ENCODE assay signal across 22 cellular contexts in genomic region chrY:7359520-7359919, GRCh38.
DNase-seq lines count a peak whose midpoint lies in the region; ATAC-seq and TF ChIP-seq lines count a peak whose summit lies in the region.
"Had no signal": no experiment of that assay in that cellular context is flagged by ENCODE, and none has a peak within 500 bp of the region (broad histone marks: within the 10 kb centered on the region; RNA-seq: fewer than 3 reads in every experiment).

No MANE protein-coding gene starts in this region.

- no peak overlapping the region for H3K23ac ChIP-seq in mesenchymal stem cell (ENCODE audit: low read length in 2 of 2)

- no peaks in the 10 kb centered on the region for H3K9me2 ChIP-seq in OCI-LY1 (ENCODE audit: low read depth, low read length)

- peaks cover 0 to 2% of the 10 kb centered on the region in 2 donors for H3K4me1 Mint-ChIP-seq in natural killer cell treated with Interleukin-12 subunit alpha and Interleukin-12 subunit beta and Interleukin-15 and Interleukin-18, amount 100 ng/mL, for 72 hours (ENCODE audit: low read depth in 2 of 2)
- H3K4me1 Mint-ChIP-seq: H9 had no signal

- no peaks in the 10 kb centered on the region for H3F3A ChIP-seq in OCI-LY1 (ENCODE audit: insufficient read depth, low read length)

- peak; percentile 27 for DNase-seq in G401 (ENCODE audit: low spot score)
- DNase-seq in mesenchymal stem cell = no peak
- DNase-seq in natural killer cell treated with Interleukin-12 subunit alpha and Interleukin-12 subunit beta and Interleukin-15 and Interleukin-18, amount 100 ng/mL, for 72 hours (ENCODE audit: low spot score) = no peak
- DNase-seq in ecto neural progenitor cell (ENCODE audit: low spot score) = no peak
- DNase-seq: BE2C; EL; GM23248; H9; HFFc6; Karpas-422; NCI-H1694; NCI-H2081; NCI-H2227 treated with DMSO at 0.1 percent for 48 hours; NCI-H510A treated with DMSO at 0.1 percent for 48 hours; NCI-H774; NK-92 treated with Interleukin-12 subunit alpha and Interleukin-12 subunit beta, amount 100 ng/mL, for 24 hours; OCI-M1 had no signal

- no peak overlapping the region for H3K27ac Mint-ChIP-seq in natural killer cell treated with Interleukin-12 subunit alpha and Interleukin-12 subunit beta and Interleukin-15 and Interleukin-18, amount 100 ng/mL, for 72 hours
- H3K27ac Mint-ChIP-seq: H9, HFFc6 had no signal

- H4K91ac ChIP-seq in mesenchymal stem cell (ENCODE audit: low read length) = no peak overlapping the region

- H2BK5ac ChIP-seq in mesenchymal stem cell (ENCODE audit: low read depth, low read length, poor library complexity, severe bottlenecking) = no peak overlapping the region

- peaks cover 2% of the 10 kb centered on the region for H3K79me1 ChIP-seq in mesenchymal stem cell (replicated peaks; ENCODE audit: low read length, poor library complexity, severe bottlenecking)

- in situ Hi-C loops in G401 (cut with HindIII; ENCODE audit: low sequenced_read_pairs) = no loop called here

- H3K36me3 ChIP-seq in OCI-LY1 (ENCODE audit: insufficient read depth, low read length) (peaks cover 66% of the 10 kb centered on the region), mesenchymal stem cell (ENCODE audit: control insufficient read depth in 1 of 2, insufficient read depth in 2 of 2, low read depth in 1 of 2, low read length in 2 of 2) (peaks cover 0 to 12% of the 10 kb centered on the region in 2 experiments)
- H3K36me3 ChIP-seq: BE2C had no signal

- H4K8ac ChIP-seq in mesenchymal stem cell (ENCODE audit: low read length) = no peak overlapping the region

- ATAC-seq in HG02938 (IDR thresholded peaks at IDR 0.05; ENCODE audit: unreplicated experiment) = peak; percentile 58
- ATAC-seq in GM18861 (IDR thresholded peaks at IDR 0.05; ENCODE audit: unreplicated experiment) = no peak
- no peak for ATAC-seq in natural killer cell treated with Interleukin-12 subunit alpha and Interleukin-12 subunit beta and Interleukin-15 and Interleukin-18, amount 100 ng/mL, for 72 hours
- ATAC-seq: A549 had no signal

- H2AK5ac ChIP-seq in mesenchymal stem cell (ENCODE audit: low read length, severe bottlenecking) = no peak overlapping the region

- no peak overlapping the region for H2BK12ac ChIP-seq in mesenchymal stem cell (ENCODE audit: low read length in 2 of 2)

- H4K20me1 ChIP-seq in OCI-LY1 (ENCODE audit: insufficient read depth, low read length) = no peaks in the 10 kb centered on the region

- H3K27ac ChIP-seq in OCI-LY1 (ENCODE audit: low read depth, low read length, poor library complexity, severe bottlenecking) (peak overlapping the region; percentile 66), mesenchymal stem cell (ENCODE audit: low read length, poor library complexity, severe bottlenecking) (peak overlapping the region; percentile 57)
- H3K27ac ChIP-seq: A549, SJSA1 had no signal

- H3K27me3 Mint-ChIP-seq in natural killer cell treated with Interleukin-12 subunit alpha and Interleukin-12 subunit beta and Interleukin-15 and Interleukin-18, amount 100 ng/mL, for 72 hours = no peaks in the 10 kb centered on the region

- no peaks in the 10 kb centered on the region for H3K79me2 ChIP-seq in OCI-LY1 (ENCODE audit: insufficient read depth, low read length)

- no peaks in the 10 kb centered on the region for H3K27me3 ChIP-seq in OCI-LY1 (ENCODE audit: insufficient read depth, low read length)
- no peaks in the 10 kb centered on the region for H3K27me3 ChIP-seq in mesenchymal stem cell (ENCODE audit: control insufficient read depth in 1 of 2, insufficient read depth in 1 of 2, low read length in 2 of 2)
- H3K27me3 ChIP-seq: BE2C, SJSA1 had no signal

- H3K4me1 ChIP-seq in OCI-LY1 (ENCODE audit: insufficient read depth, low read length, severe bottlenecking) = peaks cover 29% of the 10 kb centered on the region
- no peaks in the 10 kb centered on the region for H3K4me1 ChIP-seq in mesenchymal stem cell (ENCODE audit: control insufficient read depth, insufficient read depth, low read depth, low read length)
- H3K4me1 ChIP-seq: A549, BE2C, SJSA1 had no signal

- H3K9me3 Mint-ChIP-seq in natural killer cell treated with Interleukin-12 subunit alpha and Interleukin-12 subunit beta and Interleukin-15 and Interleukin-18, amount 100 ng/mL, for 72 hours = no peaks in the 10 kb centered on the region
- H3K9me3 Mint-ChIP-seq: H9, HFFc6 had no signal

- no peak overlapping the region for H3K18ac ChIP-seq in mesenchymal stem cell (ENCODE audit: low read depth in 1 of 2, low read length in 2 of 2)

- no peak for TF ChIP-seq CTCF in OCI-LY1 (IDR thresholded peaks at IDR 0.05; ENCODE audit: low read length)

- H3K4me2 ChIP-seq in OCI-LY1 (ENCODE audit: low read length) = no peak overlapping the region
- no peak overlapping the region for H3K4me2 ChIP-seq in mesenchymal stem cell (ENCODE audit: low read length, poor library complexity, severe bottlenecking)
- H3K4me2 ChIP-seq: A549 had no signal

- no peak overlapping the region for H2BK120ac ChIP-seq in mesenchymal stem cell (ENCODE audit: low read depth, low read length)

- H3K4ac ChIP-seq in mesenchymal stem cell (ENCODE audit: low read depth in 1 of 2, low read length in 2 of 2) = no peak overlapping the region

- peaks cover 1% of the 10 kb centered on the region for H3K36me3 Mint-ChIP-seq in natural killer cell treated with Interleukin-12 subunit alpha and Interleukin-12 subunit beta and Interleukin-15 and Interleukin-18, amount 100 ng/mL, for 72 hours

- H3K4me3 ChIP-seq in OCI-LY1 (ENCODE audit: low read depth, low read length, poor library complexity, severe bottlenecking) (no peak overlapping the region), mesenchymal stem cell (ENCODE audit: insufficient read depth in 1 of 2, low read depth in 1 of 2, low read length in 2 of 2) (no peak overlapping the region)
- H3K4me3 ChIP-seq: A549, GM23248, SJSA1 had no signal

- H2AFZ ChIP-seq in OCI-LY1 (ENCODE audit: low read length) (no peak overlapping the region), mesenchymal stem cell (ENCODE audit: low read depth, low read length) (no peak overlapping the region)
- H2AFZ ChIP-seq: GM23248 had no signal

- H3K9ac ChIP-seq in OCI-LY1 (ENCODE audit: low read length) (no peak overlapping the region), mesenchymal stem cell (ENCODE audit: low read length) (no peak overlapping the region)
- H3K9ac ChIP-seq: GM23248 had no signal

- 97% methylated on average over 3 of the region's 4 CpGs for WGBS in mesenchymal stem cell

- no peaks in the 10 kb centered on the region for H3K9me3 ChIP-seq in OCI-LY1 (ENCODE audit: low read length)
- no peaks in the 10 kb centered on the region for H3K9me3 ChIP-seq in mesenchymal stem cell (ENCODE audit: control insufficient read depth, low read length)
- H3K9me3 ChIP-seq: A549, BE2C, SJSA1 had no signal

- H2BK15ac ChIP-seq in mesenchymal stem cell (ENCODE audit: low read depth, poor library complexity, severe bottlenecking) = no peak overlapping the region

- H3K4me3 Mint-ChIP-seq in natural killer cell treated with Interleukin-12 subunit alpha and Interleukin-12 subunit beta and Interleukin-15 and Interleukin-18, amount 100 ng/mL, for 72 hours = no peak overlapping the region
- H3K4me3 Mint-ChIP-seq: H9, HFFc6 had no signal

- no peak overlapping the region for H3K14ac ChIP-seq in mesenchymal stem cell (ENCODE audit: low read length in 2 of 2)
